Comparison of ENCODE assay signal across 9 cellular contexts in genomic region chrX:150361070-150361776, GRCh38. TPM values are rescaled to one million over a fixed set of nuclear protein-coding genes. Genes with fewer than 3 reads are reported as not detected.
A peak's percentile ranks its signal among the peaks of the same experiment; 100 is the strongest.
DNase-seq lines count a peak whose midpoint lies in the region; ATAC-seq, FAIRE-seq and TF ChIP-seq lines count a peak whose summit lies in the region.
"Had no signal": no experiment of that assay in that cellular context is flagged by ENCODE, and none has a peak within 500 bp of the region (broad histone marks: within the 10 kb centered on the region; RNA-seq: fewer than 3 reads in every experiment).

No MANE protein-coding gene starts in this region.

- no peaks in the 10 kb centered on the region for H3K27me3 ChIP-seq in pancreas

- no peak for FAIRE-seq in pancreas (lab: Jason Lieb, UNC)

- TF ChIP-seq CTCF in WI38 (IDR thresholded peaks at IDR 0.05; ENCODE audit: low read depth, low read length) (no peak), epithelial cell of esophagus (IDR thresholded peaks at IDR 0.05; ENCODE audit: insufficient read depth, low read depth, low read length, missing control alignments) (peak; percentile 8), pancreas (IDR thresholded peaks at IDR 0.05) (no peak)

- WGBS in pancreas, 2 donors = 12 to 31% methylated on average over 42 to 43 of the region's 43 CpGs

- intact Hi-C loops in pancreas (cut with DNase I) = no loop called here

- peak overlapping the region; percentile 69 for H3K4me3 ChIP-seq in WI38 (ENCODE audit: low read depth, low read length)
- no peak overlapping the region for H3K4me3 ChIP-seq in epithelial cell of esophagus (ENCODE audit: low read length)
- H3K4me3 ChIP-seq in pancreas = peak overlapping the region in 2 of 4 donors; percentile 49 to 60

- DNase-seq in GM03348 (ENCODE audit: low spot score) (peak; percentile 19), epithelial cell of esophagus (ENCODE audit: low read depth) (peak; percentile 20), pancreas (peak in 5 of 6 donors; percentile 2 to 64 (median 25))

- ATAC-seq in pancreas = no peak
- ATAC-seq in GM19023 (IDR thresholded peaks at IDR 0.05; ENCODE audit: unreplicated experiment) = no peak
- no peak for ATAC-seq in GM21576 (IDR thresholded peaks at IDR 0.05; ENCODE audit: unreplicated experiment)
- ATAC-seq in GM18870 (IDR thresholded peaks at IDR 0.05; ENCODE audit: unreplicated experiment) = no peak
- ATAC-seq in GM19452 (IDR thresholded peaks at IDR 0.05; ENCODE audit: unreplicated experiment) = no peak

- H3K27ac ChIP-seq in pancreas = no peak overlapping the region
- H3K27ac ChIP-seq: HL-60 had no signal

- no peaks in the 10 kb centered on the region for H3K36me3 ChIP-seq in pancreas

- no peaks in the 10 kb centered on the region for H3K4me1 ChIP-seq in pancreas

- no peaks in the 10 kb centered on the region for H3K9me3 ChIP-seq in pancreas

RNA-seq across cellular contexts. Expression of gene MAMLD1, which starts 1.9 kb away (rescaled TPM):
- total RNA-seq in pancreas = 1 to 10 TPM; 2.4 to 4.7 (median 3.0) TPM
- 1 to 10 TPM; 3.9 to 8.8 TPM for polyA plus RNA-seq in pancreas
